Comparison of ENCODE assay signal across 2 cellular contexts in the genomic region with DNA sequence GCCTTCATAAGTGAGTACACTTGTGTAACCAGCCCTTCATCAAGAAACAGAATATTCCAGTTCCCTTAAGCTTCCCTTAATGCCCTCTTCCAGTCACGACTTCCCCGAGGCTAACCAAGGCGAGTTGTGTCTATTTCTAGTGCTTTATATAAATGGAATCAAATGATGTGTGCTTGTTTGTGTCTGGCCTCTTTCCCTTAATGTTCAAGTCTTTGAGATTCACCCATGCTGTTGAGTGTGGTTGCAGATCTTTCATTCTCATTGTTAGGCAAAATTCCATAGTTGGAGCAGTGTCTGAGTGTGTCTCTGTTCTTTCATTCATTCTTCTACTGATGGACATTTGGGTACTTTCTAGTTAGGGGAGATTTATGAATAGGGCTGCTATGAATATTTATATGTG.
TF ChIP-seq lines count a peak whose summit lies in the region.

No MANE protein-coding gene starts in this region.

TF ChIP-seq in IMR-90, 13 proteins besides CTCF, POLR2A, EP300 and RAD21:
- TF ChIP-seq FOS (IDR thresholded peaks at IDR 0.05; ENCODE audit: low read depth, low read length) (no peak), MAFK (IDR thresholded peaks at IDR 0.05; ENCODE audit: low read depth, low read length) (no peak), SMC3 (IDR thresholded peaks at IDR 0.05; ENCODE audit: low read depth, low read length) (no peak), NFE2L2 (IDR thresholded peaks at IDR 0.05; ENCODE audit: low read depth, low read length) (no peak), MXI1 (IDR thresholded peaks at IDR 0.05; ENCODE audit: borderline replicate concordance, low read depth, low read length) (no peak), RFX5 (IDR thresholded peaks at IDR 0.05; ENCODE audit: low read depth, low read length) (no peak), CEBPB (IDR thresholded peaks at IDR 0.05; ENCODE audit: low read depth, low read length) (no peak), MAZ (IDR thresholded peaks at IDR 0.05; ENCODE audit: borderline replicate concordance, low read depth, low read length) (no peak), BHLHE40 (IDR thresholded peaks at IDR 0.05; ENCODE audit: low read depth, low read length) (no peak), CHD1 (IDR thresholded peaks at IDR 0.05; ENCODE audit: low read depth, low read length) (no peak), RCOR1 (IDR thresholded peaks at IDR 0.05; ENCODE audit: insufficient replicate concordance, low read length) (no peak), USF2 (IDR thresholded peaks at IDR 0.05; ENCODE audit: low read depth, low read length) (no peak)
- TF ChIP-seq, protein P1, sequence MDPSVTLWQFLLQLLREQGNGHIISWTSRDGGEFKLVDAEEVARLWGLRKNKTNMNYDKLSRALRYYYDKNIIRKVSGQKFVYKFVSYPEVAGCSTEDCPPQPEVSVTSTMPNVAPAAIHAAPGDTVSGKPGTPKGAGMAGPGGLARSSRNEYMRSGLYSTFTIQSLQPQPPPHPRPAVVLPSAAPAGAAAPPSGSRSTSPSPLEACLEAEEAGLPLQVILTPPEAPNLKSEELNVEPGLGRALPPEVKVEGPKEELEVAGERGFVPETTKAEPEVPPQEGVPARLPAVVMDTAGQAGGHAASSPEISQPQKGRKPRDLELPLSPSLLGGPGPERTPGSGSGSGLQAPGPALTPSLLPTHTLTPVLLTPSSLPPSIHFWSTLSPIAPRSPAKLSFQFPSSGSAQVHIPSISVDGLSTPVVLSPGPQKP (IDR thresholded peaks at IDR 0.05; ENCODE audit: borderline replicate concordance, low read depth, low read length) = no peak

TF ChIP-seq in HepG2, 621 proteins besides CTCF, POLR2A, EP300 and RAD21:
- TF ChIP-seq ZNF234 (CRISPR knock-in tag; conservative IDR thresholded peaks at IDR 0.05) (no peak), TMF1 (CRISPR knock-in tag; IDR thresholded peaks at IDR 0.05; ENCODE audit: low read depth) (no peak), GPN1 (CRISPR knock-in tag; IDR thresholded peaks at IDR 0.05; ENCODE audit: borderline replicate concordance) (no peak)
